Comparison of ENCODE assay signal across 18 cellular contexts in genomic region chr9:93591706-93592388, GRCh38. TPM values are rescaled to one million over a fixed set of nuclear protein-coding genes. Genes with fewer than 3 reads are reported as not detected.
DNase-seq lines count a peak whose midpoint lies in the region; ATAC-seq and TF ChIP-seq lines count a peak whose summit lies in the region.
"Had no signal": no experiment of that assay in that cellular context is flagged by ENCODE, and none has a peak within 500 bp of the region (broad histone marks: within the 10 kb centered on the region; RNA-seq: fewer than 3 reads in every experiment).

No MANE protein-coding gene starts in this region.

- H3K9ac ChIP-seq in endodermal cell (ENCODE audit: extremely low read depth, low read length, poor library complexity, severe bottlenecking) = no peak overlapping the region
- H3K9ac ChIP-seq: KMS-11 had no signal

- H3K4me1 ChIP-seq in CD4-positive, CD25-positive, alpha-beta regulatory T cell (ENCODE audit: control insufficient read depth, insufficient read depth, low read length, poor library complexity, severe bottlenecking) = peaks cover 4% of the 10 kb centered on the region
- H3K4me1 ChIP-seq in endodermal cell (ENCODE audit: control insufficient read depth, insufficient read depth, low read length) = peaks cover 3% of the 10 kb centered on the region

- H3K9me3 Mint-ChIP-seq in CD4-positive, CD25-positive, alpha-beta regulatory T cell = no peaks in the 10 kb centered on the region
- H3K9me3 Mint-ChIP-seq in endodermal cell = no peaks in the 10 kb centered on the region
- H3K9me3 Mint-ChIP-seq in osteocyte (ENCODE audit: unreplicated experiment) = no peaks in the 10 kb centered on the region
- H3K9me3 Mint-ChIP-seq: activated naive CD4-positive, alpha-beta T cell treated with anti-CD3 and anti-CD28 coated beads, Interleukin-2, amount 10 ng/mL, durations not matched to agents 7 days and 5 days; natural killer cell had no signal

- H3K36me3 Mint-ChIP-seq in CD4-positive, CD25-positive, alpha-beta regulatory T cell = no peaks in the 10 kb centered on the region
- H3K36me3 Mint-ChIP-seq in endodermal cell (ENCODE audit: low read depth) = no peaks in the 10 kb centered on the region
- peaks cover 2% of the 10 kb centered on the region for H3K36me3 Mint-ChIP-seq in osteocyte (ENCODE audit: unreplicated experiment)
- H3K36me3 Mint-ChIP-seq: activated naive CD4-positive, alpha-beta T cell treated with anti-CD3 and anti-CD28 coated beads, Interleukin-2, amount 10 ng/mL, durations not matched to agents 7 days and 5 days; natural killer cell had no signal

- H3K4me1 Mint-ChIP-seq in CD4-positive, CD25-positive, alpha-beta regulatory T cell = peaks cover 9 to 77% (median 43%) of the 10 kb centered on the region in 4 donors
- peaks cover 21% of the 10 kb centered on the region for H3K4me1 Mint-ChIP-seq in endodermal cell
- H3K4me1 Mint-ChIP-seq in osteocyte (ENCODE audit: unreplicated experiment) = peaks cover 31% of the 10 kb centered on the region

- 92 to 93% methylated on average over 8 to 9 of the region's 9 CpGs for WGBS in endodermal cell (ENCODE audit: insufficient coverage in 1 of 2, insufficient read length in 1 of 2), 2 experiments

- ATAC-seq in CD4-positive, CD25-positive, alpha-beta regulatory T cell (ENCODE audit: low read depth in 2 of 2) = no peak
- no peak for ATAC-seq in GM21360 (IDR thresholded peaks at IDR 0.05; ENCODE audit: unreplicated experiment)

- DNase-seq in CD4-positive, CD25-positive, alpha-beta regulatory T cell = no peak
- DNase-seq in GM03348 (ENCODE audit: low spot score) (peak; percentile 2), endodermal cell (peak; percentile 36), osteocyte (ENCODE audit: extremely low spot score, unreplicated experiment) (peak; percentile 68), NCI-H2171 (lab: John Stamatoyannopoulos, UW) (no peak)
- DNase-seq in activated naive CD4-positive, alpha-beta T cell treated with Interleukin-2 at 50 U/mL for 16 hours = no peak
- DNase-seq: activated CD4-positive, alpha-beta T cell treated with anti-CD3 and anti-CD28 coated beads for 1 hour; activated naive CD4-positive, alpha-beta T cell treated with anti-CD3 and anti-CD28 coated beads, Interleukin-2, amount 10 ng/mL, durations not matched to agents 7 days and 5 days; AML-193; colonic mucosa; DMS 273 treated with DMSO at 0.1 percent for 48 hours; GF-D8; natural killer cell; NCI-H1092 had no signal

- H3K27ac ChIP-seq in CD4-positive, CD25-positive, alpha-beta regulatory T cell (ENCODE audit: insufficient read depth, low read length, poor library complexity, severe bottlenecking) = no peak overlapping the region
- no peak overlapping the region for H3K27ac ChIP-seq in endodermal cell (ENCODE audit: low read depth, low read length)
- H3K27ac ChIP-seq: colonic mucosa, KMS-11, psoas muscle had no signal

- no peaks in the 10 kb centered on the region for H3K27me3 ChIP-seq in CD4-positive, CD25-positive, alpha-beta regulatory T cell (ENCODE audit: control insufficient read depth, insufficient read depth, low read length)
- no peaks in the 10 kb centered on the region for H3K27me3 ChIP-seq in endodermal cell (ENCODE audit: control insufficient read depth, insufficient read depth, low read length, poor library complexity, severe bottlenecking)
- H3K27me3 ChIP-seq: colonic mucosa had no signal

- H3K4me3 ChIP-seq in CD4-positive, CD25-positive, alpha-beta regulatory T cell (ENCODE audit: low read depth, low read length) = no peak overlapping the region
- H3K4me3 ChIP-seq in endodermal cell (ENCODE audit: low read length) = no peak overlapping the region
- H3K4me3 ChIP-seq: colonic mucosa, psoas muscle, smooth muscle cell had no signal

- no peak for TF ChIP-seq CTCF in endodermal cell (conservative IDR thresholded peaks at IDR 0.05)
- no peak for TF ChIP-seq CTCF in osteocyte (IDR thresholded peaks at IDR 0.05)

- no peak overlapping the region for H3K4me3 Mint-ChIP-seq in CD4-positive, CD25-positive, alpha-beta regulatory T cell
- H3K4me3 Mint-ChIP-seq in endodermal cell (no peak overlapping the region), osteocyte (ENCODE audit: unreplicated experiment) (no peak overlapping the region)
- H3K4me3 Mint-ChIP-seq: activated naive CD4-positive, alpha-beta T cell treated with anti-CD3 and anti-CD28 coated beads, Interleukin-2, amount 10 ng/mL, durations not matched to agents 7 days and 5 days; natural killer cell had no signal

- no peaks in the 10 kb centered on the region for H3K9me3 ChIP-seq in CD4-positive, CD25-positive, alpha-beta regulatory T cell (ENCODE audit: control insufficient read depth in 2 of 2, low read length in 2 of 2)
- H3K9me3 ChIP-seq in endodermal cell (ENCODE audit: control insufficient read depth, low read length) = no peaks in the 10 kb centered on the region
- H3K9me3 ChIP-seq: colonic mucosa, psoas muscle had no signal

- peak overlapping the region in 2 of 3 donors; percentile 38 to 55 for H3K27ac Mint-ChIP-seq in CD4-positive, CD25-positive, alpha-beta regulatory T cell
- H3K27ac Mint-ChIP-seq in endodermal cell = no peak overlapping the region
- H3K27ac Mint-ChIP-seq in osteocyte (ENCODE audit: unreplicated experiment) = no peak overlapping the region

- no peaks in the 10 kb centered on the region for H3K36me3 ChIP-seq in CD4-positive, CD25-positive, alpha-beta regulatory T cell (ENCODE audit: control insufficient read depth, insufficient read depth, low read length)
- no peaks in the 10 kb centered on the region for H3K36me3 ChIP-seq in endodermal cell (ENCODE audit: control insufficient read depth, insufficient read depth, low read length)
- H3K36me3 ChIP-seq: colonic mucosa had no signal

- no peaks in the 10 kb centered on the region for H3K27me3 Mint-ChIP-seq in CD4-positive, CD25-positive, alpha-beta regulatory T cell
- no peaks in the 10 kb centered on the region for H3K27me3 Mint-ChIP-seq in endodermal cell (ENCODE audit: insufficient read depth)
- no peaks in the 10 kb centered on the region for H3K27me3 Mint-ChIP-seq in osteocyte (ENCODE audit: unreplicated experiment)
- H3K27me3 Mint-ChIP-seq: activated naive CD4-positive, alpha-beta T cell treated with anti-CD3 and anti-CD28 coated beads, Interleukin-2, amount 10 ng/mL, durations not matched to agents 7 days and 5 days had no signal

RNA-seq across cellular contexts. Expression of gene PHF2, which starts 15.5 kb away (rescaled TPM):
- total RNA-seq in CD4-positive, CD25-positive, alpha-beta regulatory T cell = 29.4 TPM
- polyA plus RNA-seq in CD4-positive, CD25-positive, alpha-beta regulatory T cell = 1 to 10 TPM in 2 of 4 donors, under 1 TPM in 2; 0.37 to 1.3 (median 0.94) TPM
- total RNA-seq in endodermal cell (10 to 100 TPM; 17.1 to 20.2 TPM), osteocyte (39.9 and 40.3 TPM in 2 replicates)
- 21.4 TPM for polyA plus RNA-seq in endodermal cell (2013, experiment 1 of 2)
- 21.7 TPM for polyA plus RNA-seq in endodermal cell (2013, experiment 2 of 2)

Comparison
In these comparisons a context has a peak if more than half of its experiments do, and no peak if none do; other contexts are left out.
1. DNase-seq: peak in GM03348 (single experiment), endodermal cell (single experiment) and osteocyte (single experiment); none in CD4-positive, CD25-positive, alpha-beta regulatory T cell (0 of 3), activated naive CD4-positive, alpha-beta T cell treated with Interleukin-2 at 50 U/mL for 16 hours (single experiment) and NCI-H2171 (single experiment).
2. H3K27ac Mint-ChIP-seq: peak in CD4-positive, CD25-positive, alpha-beta regulatory T cell (2 of 3); none in endodermal cell (single experiment) and osteocyte (single experiment).